ENCODE assay signal across 16 cellular contexts in genomic region chr1:24864409-24864808, GRCh38.
DNase-seq lines count a peak whose midpoint lies in the region; ATAC-seq and TF ChIP-seq lines count a peak whose summit lies in the region.
"Had no signal": no experiment of that assay in that cellular context is flagged by ENCODE, and none has a peak within 500 bp of the region (broad histone marks: within the 10 kb centered on the region; RNA-seq: fewer than 3 reads in every experiment).

No MANE protein-coding gene starts in this region.

- intact Hi-C loops in prostate gland (cut with DNase I), result no loop called here

- H3K27ac ChIP-seq in HEK293 (ENCODE audit: extremely low read depth, low read depth, low read length) (no peak overlapping the region), prostate gland (no peak overlapping the region), MM.1S (ENCODE audit: low read length) (no peak overlapping the region)
- H3K27ac ChIP-seq: BLaER1, upper lobe of left lung had no signal

- TF ChIP-seq CTCF in HEK293 (tag by site-specific recombination; IDR thresholded peaks at IDR 0.05) (no peak), prostate gland (IDR thresholded peaks at IDR 0.05) (no peak), MM.1S (IDR thresholded peaks at IDR 0.05; ENCODE audit: low read length) (no peak)

- no peaks in the 10 kb centered on the region for H3K79me2 ChIP-seq in MM.1S (ENCODE audit: low read length)

- H3K36me3 ChIP-seq in HEK293 (ENCODE audit: control insufficient read depth in 2 of 2, insufficient read depth in 1 of 2, low read length in 2 of 2) (no peaks in the 10 kb centered on the region), prostate gland (no peaks in the 10 kb centered on the region), MM.1S (replicated peaks; ENCODE audit: insufficient read depth, low read length) (no peaks in the 10 kb centered on the region)
- H3K36me3 ChIP-seq: BLaER1, upper lobe of left lung had no signal

- no peak overlapping the region for H2AFZ ChIP-seq in MM.1S (ENCODE audit: low read length)

- no peaks in the 10 kb centered on the region for H3K27me3 ChIP-seq in prostate gland (replicated peaks; ENCODE audit: insufficient read depth)
- no peaks in the 10 kb centered on the region for H3K27me3 ChIP-seq in MM.1S (replicated peaks; ENCODE audit: insufficient read depth, low read length)
- H3K27me3 ChIP-seq: BLaER1, upper lobe of left lung had no signal

- H3K4me1 ChIP-seq in HEK293 (ENCODE audit: control insufficient read depth, insufficient read depth, low read length), result peaks cover 6% of the 10 kb centered on the region; the same call in 1 of the 2 replicates
- no peaks in the 10 kb centered on the region for H3K4me1 ChIP-seq in prostate gland (replicated peaks)
- H3K4me1 ChIP-seq in MM.1S (ENCODE audit: low read length), result no peaks in the 10 kb centered on the region

- 22% methylated on average over 6 of the region's 6 CpGs for WGBS in prostate gland

- H3K9me3 ChIP-seq in HEK293 (ENCODE audit: control insufficient read depth, insufficient read depth, low read depth, low read length) (no peaks in the 10 kb centered on the region), prostate gland (no peaks in the 10 kb centered on the region), MM.1S (replicated peaks; ENCODE audit: insufficient read depth, low read length) (no peaks in the 10 kb centered on the region)
- H3K9me3 ChIP-seq: BLaER1, upper lobe of left lung had no signal

- no peaks in the 10 kb centered on the region for H3F3A ChIP-seq in MM.1S (ENCODE audit: insufficient read depth, low read length)

- H3K9me2 ChIP-seq in MM.1S (replicated peaks; ENCODE audit: insufficient read depth, low read length), result no peaks in the 10 kb centered on the region

- peak; percentile 65 for DNase-seq in iPS-NIHi11 (ENCODE audit: low spot score)
- peak; percentile 34 for DNase-seq in prostate gland (ENCODE audit: low spot score)
- DNase-seq in MM.1S, result no peak
- DNase-seq in stimulated activated naive CD4-positive, alpha-beta T cell (lab: John Stamatoyannopoulos, UW), result no peak
- DNase-seq: activated effector memory CD4-positive, alpha-beta T cell treated with anti-CD3 and anti-CD28 coated beads, Interleukin-2, amount 50 U/mL, for 16 hours; anterior cingulate cortex; DND-41; NCI-H1694; NCI-H748 treated with DMSO at 0.1 percent for 48 hours; retina had no signal

- no peaks in the 10 kb centered on the region for H4K20me1 ChIP-seq in MM.1S (ENCODE audit: insufficient read depth, low read length)
- H4K20me1 ChIP-seq: BLaER1 had no signal

- no peak for TF ChIP-seq POLR2A in prostate gland (IDR thresholded peaks at IDR 0.05)

- no peak overlapping the region for H3K9ac ChIP-seq in MM.1S (ENCODE audit: low read length)
- H3K9ac ChIP-seq: BLaER1 had no signal

- CTCF ChIA-PET in HEK293 (lab: Yijun Ruan, JAX), result interaction anchor here (0.6 kb wide), 2 partner anchors 28 to 929 kb away, joined by 3 to 4 read pairs; no protein-coding TSS in a partner anchor

- POLR2A ChIA-PET in HEK293 (lab: Yijun Ruan, JAX), result no interaction called here

- no peak overlapping the region for H3K4me2 ChIP-seq in MM.1S (ENCODE audit: low read depth, low read length)
- H3K4me2 ChIP-seq: BLaER1 had no signal

- H3K4me3 ChIP-seq in HEK293 (ENCODE audit: low read depth, low read length) (no peak overlapping the region), prostate gland (no peak overlapping the region), MM.1S (ENCODE audit: low read length) (no peak overlapping the region)
- H3K4me3 ChIP-seq: BLaER1, upper lobe of left lung had no signal

- ATAC-seq in HG03039 (IDR thresholded peaks at IDR 0.05; ENCODE audit: unreplicated experiment), result no peak
- ATAC-seq in GM21619 (IDR thresholded peaks at IDR 0.05; ENCODE audit: unreplicated experiment), result no peak

TF ChIP-seq in HEK293, 187 proteins besides CTCF, POLR2A, EP300 and RAD21 (continues in another document):
- peak; percentile 44; the same call in 1 of the 2 replicates for TF ChIP-seq PRDM10 (tag by site-specific recombination; IDR thresholded peaks at IDR 0.05)
- TF ChIP-seq OSR2 (tag by site-specific recombination; IDR thresholded peaks at IDR 0.05), result 0 out of 2 replicates have a peak, but pooled peaks have one; percentile 32

TF ChIP-seq in PFSK-1, 5 proteins besides CTCF, POLR2A, EP300 and RAD21:
- TF ChIP-seq TAF1 (IDR thresholded peaks at IDR 0.05; ENCODE audit: borderline replicate concordance, insufficient read depth, low read length) (no peak), SIN3A (IDR thresholded peaks at IDR 0.05; ENCODE audit: borderline replicate concordance, insufficient read depth, low read length) (0 out of 2 replicates have a peak, but pooled peaks have one; percentile 34), POLR2AphosphoS5 (IDR thresholded peaks at IDR 0.05; ENCODE audit: low read depth, low read length) (no peak)

Comparison
In these comparisons a context has a peak if more than half of its experiments do, and no peak if none do; other contexts are left out.
1. DNase-seq: peak in iPS-NIHi11 (single experiment) and prostate gland (single experiment); none in MM.1S (single experiment) and stimulated activated naive CD4-positive, alpha-beta T cell (0 of 6).